Comparison of ENCODE assay signal across 16 cellular contexts in genomic region chr3:113607219-113607596, GRCh38.
DNase-seq lines count a peak whose midpoint lies in the region; ATAC-seq, FAIRE-seq and TF ChIP-seq lines count a peak whose summit lies in the region.
"Had no signal": no experiment of that assay in that cellular context is flagged by ENCODE, and none has a peak within 500 bp of the region (broad histone marks: within the 10 kb centered on the region; RNA-seq: fewer than 3 reads in every experiment).

No MANE protein-coding gene starts in this region.

- CTCF ChIA-PET in activated CD4-positive, alpha-beta T cell treated with anti-CD3 and anti-CD28 coated beads for 36 hours (lab: Charles Lee), result interaction anchor here (1.0 to 1.1 kb wide), 2 partner anchors 18 to 113 kb away, joined by 3 to 4 read pairs; no protein-coding TSS in a partner anchor
- CTCF ChIA-PET in activated CD4-positive, alpha-beta T cell treated with anti-CD3 and anti-CD28 coated beads, Interleukin-2, amount 10 ng/mL, durations not matched to agents 7 days and 5 days (lab: Charles Lee), result interaction anchor here (0.6 to 1.2 kb wide), 3 partner anchors 10 to 453 kb away, joined by 3 read pairs; no protein-coding TSS in a partner anchor
- CTCF ChIA-PET in activated B cell treated with CpG ODN at 0.5 μM for 24 hours (lab: Charles Lee), result interaction anchor here (0.8 to 1.5 kb wide), 2 partner anchors 19 to 115 kb away, joined by 3 read pairs; no protein-coding TSS in a partner anchor

- H3K4me1 Mint-ChIP-seq in activated CD4-positive, alpha-beta T cell treated with anti-CD3 and anti-CD28 coated beads for 36 hours, result peaks cover 27% of the 10 kb centered on the region
- H3K4me1 Mint-ChIP-seq in activated CD4-positive, alpha-beta T cell treated with anti-CD3 and anti-CD28 coated beads, Interleukin-2, amount 10 ng/mL, durations not matched to agents 7 days and 5 days, result peaks cover 25% of the 10 kb centered on the region
- H3K4me1 Mint-ChIP-seq in activated B cell treated with CpG ODN at 0.5 μM for 24 hours, result peaks cover 25% of the 10 kb centered on the region
- peaks cover 16% of the 10 kb centered on the region for H3K4me1 Mint-ChIP-seq in stimulated activated effector memory CD8-positive, alpha-beta T cell treated with anti-CD3 and anti-CD28 coated beads, Interleukin-12 subunit alpha, Interleukin-12 subunit beta, amount 100 ng/mL, for 72 hours
- H3K4me1 Mint-ChIP-seq: mesothelial cell of epicardium had no signal

- H3K4me3 Mint-ChIP-seq in activated CD4-positive, alpha-beta T cell treated with anti-CD3 and anti-CD28 coated beads for 36 hours, result peak overlapping the region; percentile 8
- no peak overlapping the region for H3K4me3 Mint-ChIP-seq in activated CD4-positive, alpha-beta T cell treated with anti-CD3 and anti-CD28 coated beads, Interleukin-2, amount 10 ng/mL, durations not matched to agents 7 days and 5 days
- H3K4me3 Mint-ChIP-seq in activated B cell treated with CpG ODN at 0.5 μM for 24 hours, result peak overlapping the region; percentile 52
- H3K4me3 Mint-ChIP-seq in stimulated activated effector memory CD8-positive, alpha-beta T cell treated with anti-CD3 and anti-CD28 coated beads, Interleukin-12 subunit alpha, Interleukin-12 subunit beta, amount 100 ng/mL, for 72 hours, result peak overlapping the region; percentile 6
- H3K4me3 Mint-ChIP-seq: mesothelial cell of epicardium, type B pancreatic cell had no signal

- TF ChIP-seq POLR2A in H54 (IDR thresholded peaks at IDR 0.05; ENCODE audit: low read depth, low read length), result no peak

- POLR2A ChIA-PET in activated CD4-positive, alpha-beta T cell treated with anti-CD3 and anti-CD28 coated beads for 36 hours (lab: Charles Lee), result no interaction called here
- POLR2A ChIA-PET in activated CD4-positive, alpha-beta T cell treated with anti-CD3 and anti-CD28 coated beads, Interleukin-2, amount 10 ng/mL, durations not matched to agents 7 days and 5 days (lab: Charles Lee), result no interaction called here
- POLR2A ChIA-PET in activated B cell treated with CpG ODN at 0.5 μM for 24 hours (lab: Charles Lee), result interaction anchor here (2.3 kb wide), 1 partner anchor 89 kb away, joined by 6 read pairs; the partner anchor contains the start of gene USF3

- intact Hi-C loops in activated CD4-positive, alpha-beta T cell treated with anti-CD3 and anti-CD28 coated beads for 36 hours (cut with DNase I, micrococcal nuclease), result no loop called here
- intact Hi-C loops in activated B cell treated with CpG ODN at 0.5 μM for 24 hours (cut with micrococcal nuclease), result loop anchor here (1.0 to 2.0 kb wide), 4 partner anchors 19 to 139 kb away; partner anchors contain the start of genes NAA50 and SIDT1

- FAIRE-seq in H54 (lab: Jason Lieb, UNC), result no peak
- FAIRE-seq: A549 had no signal

- H3K27me3 Mint-ChIP-seq in activated CD4-positive, alpha-beta T cell treated with anti-CD3 and anti-CD28 coated beads for 36 hours, result no peaks in the 10 kb centered on the region
- H3K27me3 Mint-ChIP-seq in activated CD4-positive, alpha-beta T cell treated with anti-CD3 and anti-CD28 coated beads, Interleukin-2, amount 10 ng/mL, durations not matched to agents 7 days and 5 days, result no peaks in the 10 kb centered on the region
- H3K27me3 Mint-ChIP-seq in activated B cell treated with CpG ODN at 0.5 μM for 24 hours, result no peaks in the 10 kb centered on the region
- H3K27me3 Mint-ChIP-seq: effector memory CD8-positive, alpha-beta T cell; type B pancreatic cell had no signal

- peak; percentile 55 for ATAC-seq in activated CD4-positive, alpha-beta T cell treated with anti-CD3 and anti-CD28 coated beads for 36 hours
- ATAC-seq in HG02798 (IDR thresholded peaks at IDR 0.05; ENCODE audit: poor library complexity, unreplicated experiment) (peak; percentile 19), activated B cell treated with CpG ODN at 0.5 μM for 24 hours (ENCODE audit: low read depth) (peak; percentile 9), HG02678 (IDR thresholded peaks at IDR 0.05; ENCODE audit: unreplicated experiment) (no peak)
- ATAC-seq in stimulated activated effector memory CD8-positive, alpha-beta T cell treated with anti-CD3 and anti-CD28 coated beads, Interleukin-12 subunit alpha, Interleukin-12 subunit beta, amount 100 ng/mL, for 72 hours, result peak; percentile 15
- ATAC-seq: A549, right cardiac atrium, Right ventricle myocardium inferior had no signal

- H3K27ac Mint-ChIP-seq in activated CD4-positive, alpha-beta T cell treated with anti-CD3 and anti-CD28 coated beads for 36 hours, result peak overlapping the region; percentile 75
- no peak overlapping the region for H3K27ac Mint-ChIP-seq in activated CD4-positive, alpha-beta T cell treated with anti-CD3 and anti-CD28 coated beads, Interleukin-2, amount 10 ng/mL, durations not matched to agents 7 days and 5 days
- peak overlapping the region; percentile 72 for H3K27ac Mint-ChIP-seq in activated B cell treated with CpG ODN at 0.5 μM for 24 hours
- peak overlapping the region; percentile 32 for H3K27ac Mint-ChIP-seq in stimulated activated effector memory CD8-positive, alpha-beta T cell treated with anti-CD3 and anti-CD28 coated beads, Interleukin-12 subunit alpha, Interleukin-12 subunit beta, amount 100 ng/mL, for 72 hours
- H3K27ac Mint-ChIP-seq: mesothelial cell of epicardium, type B pancreatic cell had no signal

- TF ChIP-seq CTCF in activated B cell treated with CpG ODN at 0.5 μM for 24 hours (IDR thresholded peaks at IDR 0.05), result no peak

- H3K36me3 Mint-ChIP-seq in activated CD4-positive, alpha-beta T cell treated with anti-CD3 and anti-CD28 coated beads for 36 hours (ENCODE audit: low read depth), result peaks cover 42% of the 10 kb centered on the region
- H3K36me3 Mint-ChIP-seq in activated CD4-positive, alpha-beta T cell treated with anti-CD3 and anti-CD28 coated beads, Interleukin-2, amount 10 ng/mL, durations not matched to agents 7 days and 5 days (ENCODE audit: low read depth), result peaks cover 74% of the 10 kb centered on the region
- peaks cover 73% of the 10 kb centered on the region for H3K36me3 Mint-ChIP-seq in activated B cell treated with CpG ODN at 0.5 μM for 24 hours (ENCODE audit: low read depth)
- peaks cover 75% of the 10 kb centered on the region for H3K36me3 Mint-ChIP-seq in stimulated activated effector memory CD8-positive, alpha-beta T cell treated with anti-CD3 and anti-CD28 coated beads, Interleukin-12 subunit alpha, Interleukin-12 subunit beta, amount 100 ng/mL, for 72 hours
- H3K36me3 Mint-ChIP-seq: mesothelial cell of epicardium, type B pancreatic cell had no signal

- no peaks in the 10 kb centered on the region for H3K9me3 Mint-ChIP-seq in activated CD4-positive, alpha-beta T cell treated with anti-CD3 and anti-CD28 coated beads for 36 hours (ENCODE audit: low read depth)
- H3K9me3 Mint-ChIP-seq in activated CD4-positive, alpha-beta T cell treated with anti-CD3 and anti-CD28 coated beads, Interleukin-2, amount 10 ng/mL, durations not matched to agents 7 days and 5 days, result no peaks in the 10 kb centered on the region
- H3K9me3 Mint-ChIP-seq in activated B cell treated with CpG ODN at 0.5 μM for 24 hours, result no peaks in the 10 kb centered on the region
- no peaks in the 10 kb centered on the region for H3K9me3 Mint-ChIP-seq in stimulated activated effector memory CD8-positive, alpha-beta T cell treated with anti-CD3 and anti-CD28 coated beads, Interleukin-12 subunit alpha, Interleukin-12 subunit beta, amount 100 ng/mL, for 72 hours
- H3K9me3 Mint-ChIP-seq: effector memory CD8-positive, alpha-beta T cell; mesothelial cell of epicardium; type B pancreatic cell had no signal

- no peak for DNase-seq in activated CD4-positive, alpha-beta T cell treated with anti-CD3 and anti-CD28 coated beads for 36 hours
- DNase-seq in activated CD4-positive, alpha-beta T cell treated with anti-CD3 and anti-CD28 coated beads, Interleukin-2, amount 10 ng/mL, durations not matched to agents 7 days and 5 days, result no peak
- DNase-seq in activated B cell treated with CpG ODN at 0.5 μM for 24 hours, result no peak
- DNase-seq in stimulated activated effector memory CD8-positive, alpha-beta T cell treated with anti-CD3 and anti-CD28 coated beads, Interleukin-12 subunit alpha, Interleukin-12 subunit beta, amount 100 ng/mL, for 72 hours (ENCODE audit: low spot score in 2 of 2), result no peak
- DNase-seq in H54 (ENCODE audit: insufficient read length, low spot score), result no peak
- no peak for DNase-seq in amygdala (lab: John Stamatoyannopoulos, UW)
- DNase-seq: DMS79, IMR-90, right cardiac atrium had no signal
